8 cellular contexts compared by ENCODE assay signal in the genomic region with DNA sequence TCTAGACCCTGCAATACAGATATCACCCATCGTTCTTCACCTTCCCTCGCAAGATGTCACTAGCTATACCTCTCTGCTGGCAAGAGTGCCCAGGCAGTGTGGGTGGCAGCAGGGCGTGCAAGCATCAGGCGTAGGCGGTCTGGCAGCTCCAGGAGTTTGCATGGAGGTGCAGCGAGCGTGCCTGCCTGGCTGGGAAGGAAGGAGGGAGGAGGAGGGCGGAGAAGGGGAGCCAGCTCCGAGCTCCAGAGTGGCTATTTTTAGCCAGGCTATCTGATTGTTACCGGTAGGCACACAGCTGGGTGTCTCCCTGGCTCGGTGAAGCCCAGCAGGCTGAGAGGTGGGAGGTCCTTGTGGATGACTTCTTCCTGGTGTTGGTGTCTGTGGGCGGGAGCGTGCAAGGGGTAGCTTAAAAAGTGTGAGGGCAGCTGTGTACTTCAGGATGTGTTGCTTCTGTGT. TPM values are rescaled to one million over a fixed set of nuclear protein-coding genes. Genes with fewer than 3 reads are reported as not detected.
A peak's percentile ranks its signal among the peaks of the same experiment; 100 is the strongest.
DNase-seq lines count a peak whose midpoint lies in the region; ATAC-seq, FAIRE-seq and TF ChIP-seq lines count a peak whose summit lies in the region.

No MANE protein-coding gene starts in this region.

- peak overlapping the region; percentile 58 for H3K27ac Mint-ChIP-seq in central memory CD8-positive, alpha-beta T cell (ENCODE audit: low read depth)

- H3K36me3 Mint-ChIP-seq in central memory CD8-positive, alpha-beta T cell (ENCODE audit: insufficient read depth), result peaks cover 35% of the 10 kb centered on the region

- peaks cover 63% of the 10 kb centered on the region for H3K4me1 Mint-ChIP-seq in central memory CD8-positive, alpha-beta T cell

- CTCF ChIA-PET in AG04450 (lab: Charles Lee), result interaction anchor here (1.0 to 2.1 kb wide), 5 partner anchors 7 to 106 kb away, joined by 4 to 14 read pairs (median 6); no protein-coding TSS in a partner anchor

- no peaks in the 10 kb centered on the region for H3K9me3 ChIP-seq in AG04450 (ENCODE audit: control insufficient read depth, insufficient read depth, low read length)
- H3K9me3 ChIP-seq in RWPE2 (ENCODE audit: severe bottlenecking), result no peaks in the 10 kb centered on the region
- no peaks in the 10 kb centered on the region for H3K9me3 ChIP-seq in kidney (ENCODE audit: control insufficient read depth in 1 of 2, low read length in 2 of 2)

- H3K4me3 Mint-ChIP-seq in central memory CD8-positive, alpha-beta T cell, result peak overlapping the region; percentile 58

- no peaks in the 10 kb centered on the region for H3K9me3 Mint-ChIP-seq in central memory CD8-positive, alpha-beta T cell

- no peaks in the 10 kb centered on the region for H3K27me3 Mint-ChIP-seq in central memory CD8-positive, alpha-beta T cell

- H3K27me3 ChIP-seq in AG04450 (ENCODE audit: control insufficient read depth, insufficient read depth, low read length), result no peaks in the 10 kb centered on the region
- no peaks in the 10 kb centered on the region for H3K27me3 ChIP-seq in RWPE2 (ENCODE audit: insufficient read depth, poor library complexity, severe bottlenecking)

- H3K4me3 ChIP-seq in AG04450 (ENCODE audit: low read depth, low read length) (peak overlapping the region; percentile 50), RWPE2 (ENCODE audit: severe bottlenecking) (no peak overlapping the region), kidney (ENCODE audit: low read length in 2 of 2) (peak overlapping the region; percentile 39 to 48)

- intact Hi-C loops in kidney (cut with DNase I), result no loop called here

- H3K36me3 ChIP-seq in RWPE2 (ENCODE audit: low read depth) (no peaks in the 10 kb centered on the region), kidney (ENCODE audit: control insufficient read depth in 1 of 2, insufficient read depth in 2 of 2, low read length in 2 of 2) (peaks cover 7 to 19% of the 10 kb centered on the region in 2 donors)

- DNase-seq in AG04450 (ENCODE audit: low read depth, low spot score) (peak; percentile 15), HT-29 (ENCODE audit: low spot score) (peak; percentile 61), RWPE2 (ENCODE audit: low spot score) (no peak), kidney (peak; percentile 85), DMS114 treated with DMSO at 0.1 percent for 48 hours (lab: John Stamatoyannopoulos, UW; ENCODE audit: unreplicated experiment) (no peak)
- DNase-seq in central memory CD8-positive, alpha-beta T cell (ENCODE audit: low spot score in 2 of 2), result no peak
- peak in 2 of 3 experiments; percentile 8 to 17 for DNase-seq in stimulated activated CD4-positive, alpha-beta T cell treated with anti-CD3 and anti-CD28 coated beads, TNF-alpha, amount 100 ng/mL, for 24 hours (ENCODE audit: low read depth in 3 of 3)

- H3K9ac ChIP-seq in kidney (ENCODE audit: low read length in 2 of 2), result peak overlapping the region in 1 of 2 donors; percentile 17

- H3K4me1 ChIP-seq in RWPE2 (ENCODE audit: insufficient read depth, poor library complexity, severe bottlenecking) (no peaks in the 10 kb centered on the region), kidney (ENCODE audit: control insufficient read depth in 1 of 2, insufficient read depth in 1 of 2, low read depth in 1 of 2, low read length in 2 of 2) (peaks cover 31 to 44% of the 10 kb centered on the region in 2 donors)

- ATAC-seq in RWPE2 (ENCODE audit: low read depth), result peak; percentile 64; the same call in 2 of the 3 replicates
- ATAC-seq in central memory CD8-positive, alpha-beta T cell (replicated peaks; ENCODE audit: extremely low read depth, poor library complexity, severe bottlenecking), result peak; percentile 59
- no peak for ATAC-seq in HG02759 (IDR thresholded peaks at IDR 0.05; ENCODE audit: unreplicated experiment)

- TF ChIP-seq CTCF in AG04450 (IDR thresholded peaks at IDR 0.05; ENCODE audit: low read depth, low read length) (no peak), RWPE2 (IDR thresholded peaks at IDR 0.05; ENCODE audit: poor library complexity, severe bottlenecking) (no peak), kidney (IDR thresholded peaks at IDR 0.05; ENCODE audit: borderline replicate concordance, extremely low read depth, insufficient read depth) (no peak)

- H3K27ac ChIP-seq in AG04450 (ENCODE audit: low read depth, low read length) (peak overlapping the region; percentile 52), RWPE2 (ENCODE audit: poor library complexity, severe bottlenecking) (no peak overlapping the region), kidney (ENCODE audit: low read depth in 2 of 2, low read length in 2 of 2) (peak overlapping the region; percentile 16 to 65)

- POLR2A ChIA-PET in AG04450 (lab: Yijun Ruan, JAX), result interaction anchor here (1.4 kb wide), 1 partner anchor 12 kb away, joined by 8 read pairs; no protein-coding TSS in a partner anchor

- FAIRE-seq in kidney (lab: Jason Lieb, UNC), result no peak

RNA-seq across cellular contexts. Expression of a gene that starts 6.2 kb away (rescaled TPM):
- polyA plus RNA-seq in AG04450 (2011; rRNA removed), result 5.7 and 6.3 TPM in 2 replicates
- polyA minus RNA-seq in AG04450 (2011; rRNA and poly(A)+ RNA removed), result 10.3 and 12.4 TPM in 2 replicates
- total RNA-seq in HT-29 (2014; rRNA removed; shearing (Covaris generic)), result 4.8 and 6.3 TPM in 2 replicates
- 17.0 TPM for total RNA-seq in kidney
- 4.4 TPM for polyA plus RNA-seq in kidney (ENCODE audit: insufficient read depth, low read depth, low replicate concordance)

RNA-seq across cellular contexts. Expression of a gene that starts 27.5 kb away (rescaled TPM):
- polyA plus RNA-seq in AG04450 (2011; rRNA removed) (0.52 and 0.71 TPM in 2 replicates), kidney (ENCODE audit: insufficient read depth, low read depth, low replicate concordance) (2.9 TPM)
- polyA minus RNA-seq in AG04450 (2011; rRNA and poly(A)+ RNA removed), result 1.0 and 2.1 TPM in 2 replicates
- total RNA-seq in HT-29 (2014; rRNA removed; shearing (Covaris generic)), result not detected in 2 replicates
- total RNA-seq in kidney, result 17.7 TPM

RNA-seq across cellular contexts. Expression of a gene that starts 43.4 kb away (rescaled TPM):
- polyA plus RNA-seq in AG04450 (2011; rRNA removed), result 25.6 and 30.4 TPM in 2 replicates
- 42.9 TPM in 2 replicates for polyA minus RNA-seq in AG04450 (2011; rRNA and poly(A)+ RNA removed)
- total RNA-seq in HT-29 (2014; rRNA removed; shearing (Covaris generic)), result 28.7 and 31.1 TPM in 2 replicates
- 29.0 TPM for total RNA-seq in kidney
- 20.5 TPM for polyA plus RNA-seq in kidney (ENCODE audit: insufficient read depth, low read depth, low replicate concordance)

Comparison
In these comparisons a context has a peak if more than half of its experiments do, and no peak if none do; other contexts are left out.
1. DNase-seq: peak in AG04450 (single experiment), HT-29 (single experiment), kidney (single experiment) and stimulated activated CD4-positive, alpha-beta T cell treated with anti-CD3 and anti-CD28 coated beads, TNF-alpha, amount 100 ng/mL, for 24 hours (2 of 3); none in RWPE2 (single experiment), central memory CD8-positive, alpha-beta T cell (0 of 2) and DMS114 treated with DMSO at 0.1 percent for 48 hours (single experiment).
2. RNA of a gene that starts 27.5 kb away (total RNA-seq): 17.7 TPM in kidney (single experiment); not detected in HT-29; every median in the first group is over 10 times any median in the second.